In the genomic region with DNA sequence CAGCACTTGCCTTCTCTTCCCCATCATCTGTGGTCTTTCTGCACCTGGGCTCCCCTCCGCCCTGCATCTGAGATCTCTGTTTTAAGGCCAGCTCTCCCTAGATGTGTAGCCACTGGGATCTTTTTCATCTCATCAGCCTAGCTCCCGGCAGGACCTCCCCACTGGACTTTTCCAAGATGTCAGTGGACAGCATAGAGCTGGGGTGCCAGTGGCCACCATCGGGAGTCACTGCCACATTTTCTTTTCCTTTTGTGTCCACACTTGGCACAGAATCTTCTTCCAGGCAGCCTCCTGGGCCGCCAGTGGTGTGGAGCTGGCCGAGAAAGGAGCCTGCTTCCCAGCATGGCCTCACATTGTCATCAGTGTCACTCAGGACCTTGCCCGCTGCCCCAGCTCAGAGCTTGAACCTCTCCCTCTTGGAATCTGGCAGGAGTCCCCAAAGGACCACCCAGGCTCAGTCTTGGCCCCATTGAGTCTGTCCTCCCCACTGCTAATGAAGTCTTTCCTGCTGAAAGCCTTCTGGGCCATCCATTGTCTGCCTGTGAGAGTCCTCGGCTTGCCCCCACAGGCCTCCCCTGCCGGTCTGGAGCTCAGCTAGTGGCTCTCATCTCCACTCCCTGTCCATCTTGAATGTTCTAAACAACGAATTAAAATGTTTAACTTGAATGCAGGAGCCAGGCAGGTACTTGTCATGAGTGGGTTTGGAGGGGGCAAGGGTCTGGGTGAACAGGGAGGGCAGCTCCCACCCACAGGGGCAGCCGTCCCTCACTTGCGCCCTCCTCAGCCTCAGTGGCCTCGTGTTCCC, we compare ENCODE assay signal across 27 cellular contexts.
DNase-seq lines count a peak whose midpoint lies in the region; ATAC-seq, FAIRE-seq and TF ChIP-seq lines count a peak whose summit lies in the region.
"Had no signal": no experiment of that assay in that cellular context is flagged by ENCODE, and none has a peak within 500 bp of the region (broad histone marks: within the 10 kb centered on the region; RNA-seq: fewer than 3 reads in every experiment).

No MANE protein-coding gene starts in this region.

- H3K4me1 Mint-ChIP-seq in GM23338 = peaks cover 17% of the 10 kb centered on the region
- H3K4me1 Mint-ChIP-seq in neural progenitor cell = peaks cover 16% of the 10 kb centered on the region

- H3K9me3 Mint-ChIP-seq in GM23338 (no peaks in the 10 kb centered on the region), neural progenitor cell (no peaks in the 10 kb centered on the region)
- H3K9me3 Mint-ChIP-seq: CD4-positive, alpha-beta T cell had no signal

- H3K4me1 ChIP-seq in GM23338 (ENCODE audit: insufficient read depth) (no peaks in the 10 kb centered on the region), neural progenitor cell (peaks cover 8% of the 10 kb centered on the region)
- H3K4me1 ChIP-seq: A549; BLaER1 treated with 17β-estradiol and CSF1 and Interleukin-3, amounts not matched to agents 10 nM and 100 nM had no signal

- H3F3A ChIP-seq in GM23338 (replicated peaks; ENCODE audit: low read depth) (no peaks in the 10 kb centered on the region), neural progenitor cell (ENCODE audit: low read depth) (peaks cover 2% of the 10 kb centered on the region)

- H3K27me3 Mint-ChIP-seq in GM23338 (ENCODE audit: insufficient read depth, low read depth, poor library complexity) = peaks cover 5% of the 10 kb centered on the region
- peaks cover 3% of the 10 kb centered on the region for H3K27me3 Mint-ChIP-seq in neural progenitor cell (ENCODE audit: insufficient read depth, low read depth)

- TF ChIP-seq CTCF in GM23338 (conservative IDR thresholded peaks at IDR 0.05; ENCODE audit: low read depth in 2 of 2) = no peak
- no peak for TF ChIP-seq CTCF in neural progenitor cell (IDR thresholded peaks at IDR 0.05)
- no peak for TF ChIP-seq CTCF in foreskin fibroblast (IDR thresholded peaks at IDR 0.05; ENCODE audit: low read depth, low read length)

- DNase-seq in GM23338 (ENCODE audit: low spot score) (no peak), globus pallidus (ENCODE audit: low spot score) (peak; percentile 21), neural progenitor cell (ENCODE audit: low spot score) (peak; percentile 49), ureter (ENCODE audit: low spot score) (peak; percentile 5), foreskin fibroblast (no peak), HTR-8/SVneo (ENCODE audit: insufficient read length, low spot score) (no peak)
- DNase-seq: AML-193; CD4-positive, alpha-beta T cell; COR-L47; DMS79; EL; GF-D8; KBM-7; MV-4-11; NCI-H1105; NCI-H1436 treated with DMSO at 0.1 percent for 48 hours; NCI-H187 treated with DMSO at 0.1 percent for 48 hours; NCI-H2171 treated with DMSO at 0.1 percent for 48 hours; NCI-H524; NCI-H748 treated with DMSO at 0.1 percent for 48 hours; SIG-M5; SK-N-SH had no signal

- H2AFZ ChIP-seq in GM23338 (no peak overlapping the region), neural progenitor cell (replicated peaks) (no peak overlapping the region)

- no peak overlapping the region for H3K4me3 Mint-ChIP-seq in GM23338
- H3K4me3 Mint-ChIP-seq in neural progenitor cell = no peak overlapping the region
- H3K4me3 Mint-ChIP-seq: CD4-positive, alpha-beta T cell had no signal

- FAIRE-seq in HTR-8/SVneo (lab: Jason Lieb, UNC) = no peak
- FAIRE-seq: A549, GM12891, RCC 7860 had no signal

- H4K20me1 ChIP-seq in GM23338 (replicated peaks; ENCODE audit: insufficient read depth) = peaks cover 7% of the 10 kb centered on the region
- H4K20me1 ChIP-seq in neural progenitor cell (ENCODE audit: low read depth) = peaks cover 37% of the 10 kb centered on the region

- H3K36me3 ChIP-seq in GM23338 (ENCODE audit: insufficient read depth) = no peaks in the 10 kb centered on the region
- H3K36me3 ChIP-seq in neural progenitor cell = no peaks in the 10 kb centered on the region

- no peaks in the 10 kb centered on the region for H3K9me2 ChIP-seq in GM23338 (ENCODE audit: insufficient read depth)
- H3K9me2 ChIP-seq: SK-N-SH had no signal

- peak overlapping the region; percentile 73; the same call in 1 of the 2 replicates for H3K27ac Mint-ChIP-seq in GM23338
- no peak overlapping the region for H3K27ac Mint-ChIP-seq in neural progenitor cell
- H3K27ac Mint-ChIP-seq: CD4-positive, alpha-beta T cell had no signal

- no peaks in the 10 kb centered on the region for H3K27me3 ChIP-seq in GM23338 (ENCODE audit: insufficient read depth)
- no peaks in the 10 kb centered on the region for H3K27me3 ChIP-seq in neural progenitor cell
- H3K27me3 ChIP-seq: BLaER1 treated with 17β-estradiol and CSF1 and Interleukin-3, amounts not matched to agents 10 nM and 100 nM had no signal

- no peak overlapping the region for H3K4me3 ChIP-seq in GM23338
- no peak overlapping the region for H3K4me3 ChIP-seq in neural progenitor cell
- no peak overlapping the region for H3K4me3 ChIP-seq in foreskin fibroblast (ENCODE audit: low read depth in 1 of 2, low read length in 2 of 2)
- H3K4me3 ChIP-seq: A549; BLaER1 treated with 17β-estradiol and CSF1 and Interleukin-3, amounts not matched to agents 10 nM and 100 nM had no signal

- no peaks in the 10 kb centered on the region for H3K79me2 ChIP-seq in GM23338 (replicated peaks; ENCODE audit: insufficient read depth)
- H3K79me2 ChIP-seq in neural progenitor cell (ENCODE audit: low read depth) = no peaks in the 10 kb centered on the region

- H3K9me3 ChIP-seq in neural progenitor cell (ENCODE audit: low read depth) = no peaks in the 10 kb centered on the region
- H3K9me3 ChIP-seq: A549; BLaER1 treated with 17β-estradiol and CSF1 and Interleukin-3, amounts not matched to agents 10 nM and 100 nM; SK-N-SH had no signal

- no peak overlapping the region for H3K9ac ChIP-seq in neural progenitor cell
- H3K9ac ChIP-seq: BLaER1 treated with 17β-estradiol and CSF1 and Interleukin-3, amounts not matched to agents 10 nM and 100 nM; SK-N-SH had no signal

- no peaks in the 10 kb centered on the region; the same call in 2 of the 3 replicates for H3K36me3 Mint-ChIP-seq in GM23338 (ENCODE audit: low read depth)
- H3K36me3 Mint-ChIP-seq in neural progenitor cell = peaks cover 20% of the 10 kb centered on the region

- no peak for ATAC-seq in GM23338
- no peak for ATAC-seq in HG02763 (IDR thresholded peaks at IDR 0.05; ENCODE audit: unreplicated experiment)
- ATAC-seq: A549 had no signal

- no peak overlapping the region for H3K4me2 ChIP-seq in GM23338
- peak overlapping the region; percentile 11 for H3K4me2 ChIP-seq in neural progenitor cell
- H3K4me2 ChIP-seq: A549; BLaER1 treated with 17β-estradiol and CSF1 and Interleukin-3, amounts not matched to agents 10 nM and 100 nM; SK-N-SH had no signal

- no peak overlapping the region for H3K27ac ChIP-seq in GM23338 (ENCODE audit: low read depth)
- H3K27ac ChIP-seq in neural progenitor cell = no peak overlapping the region
- H3K27ac ChIP-seq: A549; BLaER1 treated with 17β-estradiol and CSF1 and Interleukin-3, amounts not matched to agents 10 nM and 100 nM had no signal

TF ChIP-seq in GM23338, 12 proteins besides CTCF, POLR2A, EP300 and RAD21 (continues in another document):
- TF ChIP-seq JUNB (IDR thresholded peaks at IDR 0.05; ENCODE audit: unreplicated experiment) (no peak), POLR2AphosphoS5 (IDR thresholded peaks at IDR 0.05; ENCODE audit: low read depth) (no peak), EZH2 (IDR thresholded peaks at IDR 0.05; ENCODE audit: low read depth, unreplicated experiment) (no peak), STAT1 (IDR thresholded peaks at IDR 0.05; ENCODE audit: unreplicated experiment) (no peak), ZNF331 (CRISPR knock-in tag; IDR thresholded peaks at IDR 0.05; ENCODE audit: low read depth) (no peak)

Comparison
In these comparisons a context has a peak if more than half of its experiments do, and no peak if none do; other contexts are left out.
1. DNase-seq: peak in globus pallidus (single experiment), neural progenitor cell (single experiment) and ureter (single experiment); none in GM23338 (single experiment), foreskin fibroblast (0 of 2) and HTR-8/SVneo (single experiment).